Comparison of ENCODE assay signal across 12 cellular contexts in genomic region chr5:59020611-59021285, GRCh38.
DNase-seq lines count a peak whose midpoint lies in the region; ATAC-seq, FAIRE-seq and TF ChIP-seq lines count a peak whose summit lies in the region.
"Had no signal": no experiment of that assay in that cellular context is flagged by ENCODE, and none has a peak within 500 bp of the region (broad histone marks: within the 10 kb centered on the region; RNA-seq: fewer than 3 reads in every experiment).

No MANE protein-coding gene starts in this region.

- no peak overlapping the region for H3K4me3 ChIP-seq in HepG2 (replicated peaks in 1 of 3; ENCODE audit: insufficient read depth in 1 of 3, low read depth in 2 of 3, low read length in 3 of 3)
- H3K4me3 ChIP-seq in right lobe of liver = no peak overlapping the region
- no peak overlapping the region for H3K4me3 ChIP-seq in tibial nerve

- intact Hi-C loops in HepG2 (cut with micrococcal nuclease; ENCODE audit: unreplicated experiment) = no loop called here
- intact Hi-C loops in right lobe of liver (cut with DNase I) = no loop called here
- intact Hi-C loops in left colon (cut with DNase I, micrococcal nuclease) = no loop called here

- peaks cover 51% of the 10 kb centered on the region for H3K4me1 Mint-ChIP-seq in activated T-helper 17 cell treated with anti-CD3 and anti-CD28 coated beads, Interleukin-2, amount 50 U/mL, for 72 hours

- TF ChIP-seq POLR2A in HepG2 (IDR thresholded peaks at IDR 0.05; ENCODE audit: insufficient read depth in 1 of 2, low read depth in 2 of 2, low read length in 2 of 2) (no peak), right lobe of liver (IDR thresholded peaks at IDR 0.05) (no peak), tibial nerve (IDR thresholded peaks at IDR 0.05) (no peak)

- peak overlapping the region; percentile 91 for H3K27ac Mint-ChIP-seq in activated T-helper 17 cell treated with anti-CD3 and anti-CD28 coated beads, Interleukin-2, amount 50 U/mL, for 72 hours

- H3K27me3 ChIP-seq in HepG2 (ENCODE audit: control insufficient read depth in 1 of 2, insufficient read depth in 2 of 2, low read length in 2 of 2) (no peaks in the 10 kb centered on the region; a peak in 1 of 5 replicates), right lobe of liver (no peaks in the 10 kb centered on the region), tibial nerve (no peaks in the 10 kb centered on the region)

- TF ChIP-seq CTCF in HepG2 (CRISPR knock-in tag; IDR thresholded peaks at IDR 0.05) (no peak), right lobe of liver (IDR thresholded peaks at IDR 0.05) (no peak), tibial nerve (IDR thresholded peaks at IDR 0.05) (no peak)

- H3K4me1 ChIP-seq in HepG2 (ENCODE audit: insufficient read depth, low read length) (peaks cover 14% of the 10 kb centered on the region), right lobe of liver (no peaks in the 10 kb centered on the region), tibial nerve (no peaks in the 10 kb centered on the region)

- no peaks in the 10 kb centered on the region for H3K79me2 ChIP-seq in HepG2 (ENCODE audit: insufficient read depth, low read length)

- CTCF ChIA-PET in HepG2 (lab: Yijun Ruan, JAX; ENCODE audit: low intra/inter-chr PET ratio, low total read pairs) = no interaction called here

- H3K4me2 ChIP-seq in HepG2 (ENCODE audit: low read depth, low read length) = no peak overlapping the region

- H3K4me3 Mint-ChIP-seq in activated T-helper 17 cell treated with anti-CD3 and anti-CD28 coated beads, Interleukin-2, amount 50 U/mL, for 72 hours = peak overlapping the region; percentile 72

- H3K27ac ChIP-seq in HepG2 (ENCODE audit: extremely low read length, insufficient read depth, low read length) = no peak overlapping the region
- H3K27ac ChIP-seq in right lobe of liver = no peak overlapping the region
- H3K27ac ChIP-seq in tibial nerve = no peak overlapping the region

- H3K9ac ChIP-seq in HepG2 (ENCODE audit: insufficient read depth, low read depth, low read length) = no peak overlapping the region

- no peak for TF ChIP-seq RAD21 in HepG2 (CRISPR knock-in tag; IDR thresholded peaks at IDR 0.05)

- POLR2A ChIA-PET in HepG2 (lab: Yijun Ruan, JAX) = no interaction called here

- FAIRE-seq in HepG2 (lab: Jason Lieb, UNC) = no peak
- FAIRE-seq in urothelium cell line (lab: Jason Lieb, UNC) = no peak
- FAIRE-seq: GM18507 had no signal

- no peaks in the 10 kb centered on the region; a peak in 1 of 5 replicates for H3K36me3 ChIP-seq in HepG2 (replicated peaks in 1 of 2; ENCODE audit: control insufficient read depth in 1 of 2, insufficient read depth in 2 of 2, low read length in 2 of 2)
- no peaks in the 10 kb centered on the region for H3K36me3 ChIP-seq in right lobe of liver
- peaks cover 0 to 8% (median 0%) of the 10 kb centered on the region in 3 donors for H3K36me3 ChIP-seq in tibial nerve

- 34% methylated on average over 3 of the region's 3 CpGs for WGBS in HepG2 (ENCODE audit: low lambda C conversion rate)
- 79% methylated on average over 3 of the region's 3 CpGs for WGBS in right lobe of liver (ENCODE audit: insufficient coverage, low coverage, low lambda C conversion rate, missing lambda C conversion rate)
- 73 to 85% methylated on average over 3 of the region's 3 CpGs for WGBS in tibial nerve, 2 donors

- H3K9me3 ChIP-seq in HepG2 (ENCODE audit: low read length) (no peaks in the 10 kb centered on the region), right lobe of liver (no peaks in the 10 kb centered on the region), tibial nerve (peaks cover 0 to 10% (median 0%) of the 10 kb centered on the region in 4 donors)

- in situ Hi-C loops in HepG2 (cut with HindIII; ENCODE audit: extremely low pct_ligation_motif_present, low pct_unique_long_range_greater_than_20kb) = no loop called here

- H3K36me3 Mint-ChIP-seq in activated T-helper 17 cell treated with anti-CD3 and anti-CD28 coated beads, Interleukin-2, amount 50 U/mL, for 72 hours (ENCODE audit: low read depth) = peaks cover 100% of the 10 kb centered on the region

- TF ChIP-seq EP300 in HepG2 (IDR thresholded peaks at IDR 0.05; ENCODE audit: low read depth in 2 of 2, low read length in 2 of 2) (no peak), HepG2 (CRISPR knock-in tag; IDR thresholded peaks at IDR 0.05; ENCODE audit: borderline replicate concordance) (no peak), tibial nerve (IDR thresholded peaks at IDR 0.05) (no peak)

- H3K9me3 Mint-ChIP-seq in activated T-helper 17 cell treated with anti-CD3 and anti-CD28 coated beads, Interleukin-2, amount 50 U/mL, for 72 hours = no peaks in the 10 kb centered on the region

- BruUV-seq in HepG2 (replicated peaks; lab: Mats Ljungman, UMichigan) = no TSS peak

- no peaks in the 10 kb centered on the region for H3K27me3 Mint-ChIP-seq in activated T-helper 17 cell treated with anti-CD3 and anti-CD28 coated beads, Interleukin-2, amount 50 U/mL, for 72 hours

- no peaks in the 10 kb centered on the region; the same call in 1 of the 2 replicates for H4K20me1 ChIP-seq in HepG2 (ENCODE audit: insufficient read depth, low read length)

- no peak for DNase-seq in HepG2 (ENCODE audit: low spot score)
- no peak for DNase-seq in right lobe of liver
- DNase-seq in left colon = no peak
- DNase-seq in urothelium cell line (ENCODE audit: low spot score) = peak; percentile 56
- no peak for DNase-seq in tibial nerve (ENCODE audit: low spot score in 2 of 2)
- DNase-seq in effector CD4-positive, alpha-beta T cell = no peak
- DNase-seq: foreskin fibroblast, GOT3, NCI-H226 had no signal

- H2AFZ ChIP-seq in HepG2 (ENCODE audit: low read length) = no peak overlapping the region

- ATAC-seq in HepG2 = no peak
- no peak for ATAC-seq in right lobe of liver
- ATAC-seq in activated T-helper 17 cell treated with anti-CD3 and anti-CD28 coated beads, Interleukin-2, amount 50 U/mL, for 72 hours (replicated peaks) = peak; percentile 95
- peak; percentile 93 for ATAC-seq in left colon
- no peak for ATAC-seq in HG02642 (IDR thresholded peaks at IDR 0.05; ENCODE audit: poor library complexity, unreplicated experiment)

TF ChIP-seq in HepG2, 621 proteins besides CTCF, POLR2A, EP300 and RAD21:
- TF ChIP-seq CEBPZ (IDR thresholded peaks at IDR 0.05; ENCODE audit: low read length) = no peak
- peak; percentile 44; the same call in 1 of the 2 replicates for TF ChIP-seq FOSL2 (CRISPR knock-in tag; IDR thresholded peaks at IDR 0.05)
- no peak for TF ChIP-seq DRAP1 (CRISPR knock-in tag; IDR thresholded peaks at IDR 0.05)
- TF ChIP-seq ZSCAN22 (CRISPR knock-in tag; IDR thresholded peaks at IDR 0.05) = no peak
- TF ChIP-seq TBX2 (CRISPR knock-in tag; IDR thresholded peaks at IDR 0.05; ENCODE audit: borderline replicate concordance) = no peak

Comparison
In these comparisons a context has a peak if more than half of its experiments do, and no peak if none do; other contexts are left out.
1. ATAC-seq: peak in activated T-helper 17 cell treated with anti-CD3 and anti-CD28 coated beads, Interleukin-2, amount 50 U/mL, for 72 hours (single experiment) and left colon (single experiment); none in HepG2 (single experiment), right lobe of liver (0 of 4) and HG02642 (single experiment).